Comparison of ENCODE assay signal across 19 cellular contexts in genomic region chr16:81394966-81395655, GRCh38. TPM values are rescaled to one million over a fixed set of nuclear protein-coding genes. Genes with fewer than 3 reads are reported as not detected.
A peak's percentile ranks its signal among the peaks of the same experiment; 100 is the strongest.
DNase-seq lines count a peak whose midpoint lies in the region; ATAC-seq, FAIRE-seq and TF ChIP-seq lines count a peak whose summit lies in the region.
"Had no signal": no experiment of that assay in that cellular context is flagged by ENCODE, and none has a peak within 500 bp of the region (broad histone marks: within the 10 kb centered on the region; RNA-seq: fewer than 3 reads in every experiment).

No MANE protein-coding gene starts in this region.

- H3F3A ChIP-seq in SK-N-SH (replicated peaks; ENCODE audit: insufficient read depth) = no peaks in the 10 kb centered on the region

- intact Hi-C loops in left ventricle myocardium superior (cut with micrococcal nuclease) = no loop called here
- intact Hi-C loops in pancreas (cut with DNase I) = loop anchor here in 1 of 3 donors (10.0 kb wide), 1 partner anchor 310 kb away; no protein-coding TSS in a partner anchor
- intact Hi-C loops in aorta (cut with DNase I) = no loop called here
- intact Hi-C loops in adrenal gland (cut with DNase I) = no loop called here

- 81% methylated on average over 12 of the region's 13 CpGs for WGBS in SK-N-SH (ENCODE audit: low lambda C conversion rate)
- WGBS in pancreas, 2 donors = 56 to 58% methylated on average over 12 to 13 of the region's 13 CpGs
- 36 to 41% methylated on average over 13 of the region's 13 CpGs for WGBS in aorta, 2 donors
- 56 to 67% (median 62%) methylated on average over 11 to 13 of the region's 13 CpGs for WGBS in adrenal gland, 4 donors

- CTCF ChIA-PET in SK-N-SH (lab: Yijun Ruan, JAX) = interaction anchor here (1.0 to 3.0 kb wide), 4 partner anchors 8 to 343 kb away, joined by 3 to 14 read pairs (median 5); no protein-coding TSS in a partner anchor

- no peaks in the 10 kb centered on the region for H4K20me1 ChIP-seq in SK-N-SH (ENCODE audit: insufficient read depth)

- no peak overlapping the region for H3K4me2 ChIP-seq in SK-N-SH

- H3K36me3 ChIP-seq in SK-N-SH (replicated peaks in 1 of 2; ENCODE audit: control insufficient read depth in 1 of 2, insufficient read depth in 2 of 2, low read length in 1 of 2) (peaks cover 5% of the 10 kb centered on the region in 2 experiments), pancreas (no peaks in the 10 kb centered on the region), aorta (ENCODE audit: control insufficient read depth in 1 of 2, insufficient read depth in 2 of 2, low read length in 1 of 2) (peaks cover 0 to 2% of the 10 kb centered on the region in 2 donors), adrenal gland (replicated peaks in 1 of 2) (no peaks in the 10 kb centered on the region)

- TF ChIP-seq RAD21 in SK-N-SH (IDR thresholded peaks at IDR 0.05; ENCODE audit: low read length) = no peak

- peak; percentile 51 for ATAC-seq in SK-N-SH treated with all-trans-retinoic acid at 6 μM for 48 hours
- peak; percentile 90 for ATAC-seq in left ventricle myocardium superior
- ATAC-seq in pancreas = peak in 3 of 4 donors; percentile 40 to 51 (median 44)
- peak; percentile 61 for ATAC-seq in aorta (ENCODE audit: low FRiP score)
- no peak for ATAC-seq in GM18873 (IDR thresholded peaks at IDR 0.05; ENCODE audit: low FRiP score, unreplicated experiment)
- ATAC-seq: activated CD4-positive, CD25-positive, alpha-beta regulatory T cell treated with anti-CD3 and anti-CD28 coated beads, Interleukin-2, amount 50 U/mL, for 24 hours; activated T-helper 17 cell treated with anti-CD3 and anti-CD28 coated beads, Interleukin-2, amount 50 U/mL, for 72 hours; stimulated activated naive CD8-positive, alpha-beta T cell treated with anti-CD3 and anti-CD28 coated beads, Interleukin-15, amount 100 ng/mL, for 72 hours had no signal

- peaks cover 20% of the 10 kb centered on the region for H3K36me3 Mint-ChIP-seq in nephron progenitor cell (ENCODE audit: low read depth)

- no peaks in the 10 kb centered on the region for H3K27me3 ChIP-seq in SK-N-SH (ENCODE audit: insufficient read depth)
- no peaks in the 10 kb centered on the region for H3K27me3 ChIP-seq in pancreas
- H3K27me3 ChIP-seq in aorta (ENCODE audit: control insufficient read depth in 1 of 2, insufficient read depth in 2 of 2, low read length in 1 of 2) = no peaks in the 10 kb centered on the region
- H3K27me3 ChIP-seq in adrenal gland = no peaks in the 10 kb centered on the region

- no peak for TF ChIP-seq EP300 in SK-N-SH (IDR thresholded peaks at IDR 0.05; ENCODE audit: borderline replicate concordance in 1 of 2, low read depth in 1 of 2, low read length in 1 of 2)

- H3K27ac Mint-ChIP-seq in nephron progenitor cell = no peak overlapping the region
- H3K27ac Mint-ChIP-seq: activated T-helper 17 cell treated with anti-CD3 and anti-CD28 coated beads, Interleukin-2, amount 50 U/mL, for 72 hours had no signal

- H3K4me1 Mint-ChIP-seq in nephron progenitor cell = no peaks in the 10 kb centered on the region
- H3K4me1 Mint-ChIP-seq: stimulated activated naive CD8-positive, alpha-beta T cell treated with anti-CD3 and anti-CD28 coated beads, Interleukin-15, amount 100 ng/mL, for 72 hours had no signal

- peaks cover 4% of the 10 kb centered on the region for H3K27me3 Mint-ChIP-seq in nephron progenitor cell (ENCODE audit: low read depth, poor library complexity)
- H3K27me3 Mint-ChIP-seq: activated T-helper 17 cell treated with anti-CD3 and anti-CD28 coated beads, Interleukin-2, amount 50 U/mL, for 72 hours; stimulated activated naive CD8-positive, alpha-beta T cell treated with anti-CD3 and anti-CD28 coated beads, Interleukin-15, amount 100 ng/mL, for 72 hours had no signal

- H3K4me3 ChIP-seq in SK-N-SH (ENCODE audit: low read depth in 2 of 2, low read length in 1 of 2) = no peak overlapping the region
- H3K4me3 ChIP-seq in pancreas = no peak overlapping the region
- H3K4me3 ChIP-seq in aorta (ENCODE audit: low read length in 2 of 2) = no peak overlapping the region
- H3K4me3 ChIP-seq in adrenal gland = no peak overlapping the region

- H3K79me2 ChIP-seq in SK-N-SH (ENCODE audit: insufficient read depth) = no peaks in the 10 kb centered on the region

- no peaks in the 10 kb centered on the region; the same call in 1 of the 2 replicates for H3K9me3 ChIP-seq in SK-N-SH
- no peaks in the 10 kb centered on the region for H3K9me3 ChIP-seq in pancreas
- H3K9me3 ChIP-seq in aorta (ENCODE audit: control insufficient read depth, low read length) = peaks cover 2% of the 10 kb centered on the region
- peaks cover 0 to 6% (median 0%) of the 10 kb centered on the region in 3 donors for H3K9me3 ChIP-seq in adrenal gland (replicated peaks in 1 of 3)

- TF ChIP-seq CTCF in SK-N-SH (IDR thresholded peaks at IDR 0.05) (no peak), pancreas (IDR thresholded peaks at IDR 0.05) (no peak), adrenal gland (IDR thresholded peaks at IDR 0.05) (no peak), nephron progenitor cell (IDR thresholded peaks at IDR 0.05) (no peak)

- no peaks in the 10 kb centered on the region for H3K9me2 ChIP-seq in SK-N-SH

- no peak for FAIRE-seq in pancreas (lab: Jason Lieb, UNC)
- FAIRE-seq: G401.6 had no signal

- H2AFZ ChIP-seq in SK-N-SH (ENCODE audit: low read depth) = no peak overlapping the region

- no peak overlapping the region for H3K9ac ChIP-seq in SK-N-SH

- DNase-seq in SK-N-SH (no peak), left ventricle myocardium superior (no peak), pancreas (no peak), aorta (no peak), adrenal gland (no peak), nephron progenitor cell (no peak)
- DNase-seq: erythroblast; Karpas-422; mesenchymal stem cell; NCI-H1105 treated with DMSO at 0.1 percent for 48 hours; NCI-H69; stimulated activated CD4-positive, alpha-beta T cell treated with anti-CD3 and anti-CD28 coated beads, Interleukin-2, amount 100 ng/mL, for 24 hours; stimulated activated naive CD8-positive, alpha-beta T cell treated with anti-CD3 and anti-CD28 coated beads, Interleukin-15, amount 100 ng/mL, for 72 hours had no signal

- no peak overlapping the region for H3K27ac ChIP-seq in SK-N-SH (ENCODE audit: low read depth in 2 of 2, low read length in 1 of 2)
- H3K27ac ChIP-seq in pancreas = no peak overlapping the region
- H3K27ac ChIP-seq in aorta (ENCODE audit: low read depth in 1 of 2, low read length in 2 of 2) = no peak overlapping the region
- H3K27ac ChIP-seq in adrenal gland = peak overlapping the region in 1 of 5 donors; percentile 17
- H3K27ac ChIP-seq: 22Rv1 had no signal

- H3K9me3 Mint-ChIP-seq in nephron progenitor cell = peaks cover 10% of the 10 kb centered on the region
- H3K9me3 Mint-ChIP-seq: activated T-helper 17 cell treated with anti-CD3 and anti-CD28 coated beads, Interleukin-2, amount 50 U/mL, for 72 hours had no signal

- POLR2A ChIA-PET in SK-N-SH (lab: Yijun Ruan, JAX) = no interaction called here

- no peak overlapping the region for H3K4me3 Mint-ChIP-seq in nephron progenitor cell
- H3K4me3 Mint-ChIP-seq: activated T-helper 17 cell treated with anti-CD3 and anti-CD28 coated beads, Interleukin-2, amount 50 U/mL, for 72 hours; stimulated activated naive CD8-positive, alpha-beta T cell treated with anti-CD3 and anti-CD28 coated beads, Interleukin-15, amount 100 ng/mL, for 72 hours had no signal

- peaks cover 0 to 3% of the 10 kb centered on the region in 2 experiments; a peak in 1 of 4 replicates for H3K4me1 ChIP-seq in SK-N-SH (ENCODE audit: control insufficient read depth in 1 of 2, insufficient read depth in 2 of 2, low read depth in 1 of 2, low read length in 1 of 2)
- no peaks in the 10 kb centered on the region for H3K4me1 ChIP-seq in pancreas
- H3K4me1 ChIP-seq in aorta (ENCODE audit: control insufficient read depth in 1 of 2, insufficient read depth in 2 of 2, low read length in 2 of 2) = no peaks in the 10 kb centered on the region
- no peaks in the 10 kb centered on the region for H3K4me1 ChIP-seq in adrenal gland (replicated peaks in 1 of 2)

- TF ChIP-seq POLR2A in adrenal gland (IDR thresholded peaks at IDR 0.05) = no peak

TF ChIP-seq in SK-N-SH treated with all-trans-retinoic acid at 6 μM for 48 hours, 23 proteins besides CTCF, POLR2A, EP300 and RAD21 (continues in another document):
- TF ChIP-seq CSDC2 (CRISPR knock-in tag; IDR thresholded peaks at IDR 0.05) (no peak), CREB5 (CRISPR knock-in tag; IDR thresholded peaks at IDR 0.05; ENCODE audit: low read depth) (no peak), ZC3H10 (CRISPR knock-in tag; IDR thresholded peaks at IDR 0.05) (no peak)

TF ChIP-seq in SK-N-SH, 30 proteins besides CTCF, POLR2A, EP300 and RAD21:
- TF ChIP-seq MAX (IDR thresholded peaks at IDR 0.05; ENCODE audit: low read depth) = no peak

RNA-seq across cellular contexts. Expression of gene CMIP, which starts 49.5 kb away (rescaled TPM):
- polyA plus RNA-seq in SK-N-SH (2012; rRNA removed) (2.4 and 5.4 TPM in 2 replicates), pancreas (10 to 100 TPM in 1 of 2 donors, 1 to 10 TPM in 1; 9.7 to 20.2 TPM), aorta (1 to 10 TPM; 2.4 to 7.0 TPM), adrenal gland (10 to 100 TPM; 10.9 to 49.0 (median 17.4) TPM)
- polyA plus RNA-seq in SK-N-SH (2012; cell fraction: cytosol; rRNA removed) = 3.9 and 6.2 TPM in 2 replicates
- polyA plus RNA-seq in SK-N-SH (2012; cell fraction: nucleus; rRNA removed) = 9.8 and 13.9 TPM in 2 replicates
- total RNA-seq in left ventricle myocardium superior (9.7 TPM), pancreas (10 to 100 TPM; 17.7 to 37.0 (median 23.1) TPM), aorta (10 to 100 TPM; 48.9 to 96.3 TPM), adrenal gland (10 to 100 TPM; 34.3 to 87.9 (median 54.9) TPM)
